In the genomic region with DNA sequence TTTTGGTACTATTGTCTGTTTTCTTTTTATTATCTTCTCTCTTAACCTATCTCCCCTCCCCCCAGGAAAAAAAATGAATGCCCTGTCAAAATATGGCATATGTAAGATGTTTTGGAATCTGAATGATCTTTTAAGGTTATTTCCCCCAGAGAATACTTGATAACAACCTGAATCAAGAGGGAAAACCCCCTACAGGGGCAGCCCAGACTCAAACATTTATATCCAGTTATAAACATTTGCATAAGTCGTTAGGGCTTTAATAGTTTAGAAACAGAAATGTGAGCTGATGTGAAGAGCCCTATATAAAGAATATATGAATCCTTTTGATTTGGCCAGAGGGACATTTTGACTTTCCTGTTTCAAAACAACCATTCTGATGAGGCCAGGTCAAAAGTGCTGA, we compare ENCODE assay signal across 26 cellular contexts.
DNase-seq lines count a peak whose midpoint lies in the region; ATAC-seq, FAIRE-seq and TF ChIP-seq lines count a peak whose summit lies in the region.
"Had no signal": no experiment of that assay in that cellular context is flagged by ENCODE, and none has a peak within 500 bp of the region (broad histone marks: within the 10 kb centered on the region; RNA-seq: fewer than 3 reads in every experiment).

No MANE protein-coding gene starts in this region.

- H3K27ac ChIP-seq in MM.1S (ENCODE audit: low read length) (peak overlapping the region; percentile 52; the same call in 1 of the 2 replicates), GM12878 (ENCODE audit: control insufficient read depth, insufficient read depth) (no peak overlapping the region)
- H3K27ac ChIP-seq: brain microvascular endothelial cell, heart right ventricle, thoracic aorta had no signal

- peak overlapping the region; percentile 52 for H3K27ac Mint-ChIP-seq in activated T-cell treated with anti-CD3 and anti-CD28 coated beads, Interleukin-2, amount 50 U/mL, for 72 hours
- H3K27ac Mint-ChIP-seq in stimulated activated naive B cell treated with anti-CD40 and anti-IgM and Interleukin-4, amounts not matched to agents 10 μg/mL and 1 μg/mL and 100 μg/mL, for 72 hours = peak overlapping the region; percentile 2
- H3K27ac Mint-ChIP-seq: activated T-helper 1 cell treated with anti-CD3 and anti-CD28 coated beads, Interleukin-12 subunit alpha, Interleukin-12 subunit beta, Interleukin-2, Interleukin-4 antibody, amounts not matched to agents 30 ng/mL and 10 ng/mL and 1 ng/mL, durations not matched to agents 14 hours and 24 hours and 36 hours had no signal

- H3K9me3 Mint-ChIP-seq in activated T-cell treated with anti-CD3 and anti-CD28 coated beads, Interleukin-2, amount 50 U/mL, for 72 hours = no peaks in the 10 kb centered on the region
- H3K9me3 Mint-ChIP-seq in stimulated activated naive B cell treated with anti-CD40 and anti-IgM and Interleukin-4, amounts not matched to agents 10 μg/mL and 1 μg/mL and 100 μg/mL, for 72 hours = peaks cover 0 to 4% of the 10 kb centered on the region in 2 donors
- H3K9me3 Mint-ChIP-seq: activated T-helper 1 cell treated with anti-CD3 and anti-CD28 coated beads, Interleukin-12 subunit alpha, Interleukin-12 subunit beta, Interleukin-2, Interleukin-4 antibody, amounts not matched to agents 30 ng/mL and 10 ng/mL and 1 ng/mL, durations not matched to agents 14 hours and 24 hours and 36 hours had no signal

- H4K20me1 ChIP-seq in MM.1S (ENCODE audit: insufficient read depth, low read length) (no peaks in the 10 kb centered on the region), GM12878 (ENCODE audit: control insufficient read depth, insufficient read depth) (no peaks in the 10 kb centered on the region)

- TF ChIP-seq EP300 in GM12878 (IDR thresholded peaks at IDR 0.05; ENCODE audit: borderline replicate concordance in 1 of 2, control insufficient read depth in 1 of 2, low read depth in 2 of 2, low read length in 2 of 2) = no peak

- RAD21 ChIA-PET in GM12878 (lab: Charles Lee; ENCODE audit: unreplicated experiment) = interaction anchor here (3.3 to 5.7 kb wide), 2 partner anchors 12 to 17 kb away, joined by 10 to 47 read pairs; no protein-coding TSS in a partner anchor

- no peak for DNase-seq in activated T-cell treated with anti-CD3 and anti-CD28 coated beads, Interleukin-2, amount 50 U/mL, for 72 hours
- no peak for DNase-seq in activated T-cell treated with anti-CD3 and anti-CD28 coated beads, Interleukin-2, amount 50 U/mL, for 48 hours
- DNase-seq in MM.1S (no peak), GM12878 (ENCODE audit: low read depth, low spot score) (no peak), NOMO-1 treated with dmso at 0.1 percent for 144 hours (lab: John Stamatoyannopoulos, UW; ENCODE audit: unreplicated experiment) (no peak), activated gamma-delta T cell treated with Interleukin-2 at 50 U/mL for 16 hours (no peak)
- DNase-seq in stimulated activated naive B cell treated with anti-CD40 and anti-IgM and Interleukin-4, amounts not matched to agents 10 μg/mL and 1 μg/mL and 100 μg/mL, for 72 hours = no peak
- DNase-seq: brain microvascular endothelial cell; effector memory CD4-positive, alpha-beta T cell; EL; foreskin fibroblast; heart right ventricle; left cardiac atrium; mesenchymal stem cell; NCI-H2081; PC-3; stimulated activated CD4-positive, alpha-beta T cell treated with anti-CD3 and anti-CD28 coated beads, Interleukin-2, amount 100 ng/mL, for 24 hours; T1000 had no signal

- H3K36me3 ChIP-seq in MM.1S (replicated peaks; ENCODE audit: insufficient read depth, low read length) (no peaks in the 10 kb centered on the region), GM12878 (ENCODE audit: control insufficient read depth in 2 of 2, insufficient read depth in 2 of 2, low read length in 1 of 2) (no peaks in the 10 kb centered on the region)
- H3K36me3 ChIP-seq: brain microvascular endothelial cell, heart right ventricle, thoracic aorta had no signal

- no peak overlapping the region for H3K4me3 ChIP-seq in MM.1S (ENCODE audit: low read length)
- no peak overlapping the region for H3K4me3 ChIP-seq in GM12878
- H3K4me3 ChIP-seq: heart right ventricle, smooth muscle cell, thoracic aorta had no signal

- no peak for TF ChIP-seq RAD21 in GM12878 (IDR thresholded peaks at IDR 0.05; ENCODE audit: insufficient read depth, low read depth, low read length)

- TF ChIP-seq CTCF in MM.1S (IDR thresholded peaks at IDR 0.05; ENCODE audit: low read length) (no peak), GM12878 (IDR thresholded peaks at IDR 0.05 in 2 of 3, conservative IDR thresholded peaks at IDR 0.05 in 1 of 3; ENCODE audit: control insufficient read depth in 2 of 3, extremely low read depth in 1 of 3, insufficient read depth in 1 of 3, low read depth in 3 of 3, low read length in 3 of 3) (no peak)

- no peaks in the 10 kb centered on the region for H3K36me3 Mint-ChIP-seq in activated T-cell treated with anti-CD3 and anti-CD28 coated beads, Interleukin-2, amount 50 U/mL, for 72 hours (ENCODE audit: insufficient read depth in 2 of 2)
- no peaks in the 10 kb centered on the region for H3K36me3 Mint-ChIP-seq in stimulated activated naive B cell treated with anti-CD40 and anti-IgM and Interleukin-4, amounts not matched to agents 10 μg/mL and 1 μg/mL and 100 μg/mL, for 72 hours

- BruUV-seq in GM12878 (replicated peaks; lab: Mats Ljungman, UMichigan) = no TSS peak

- no peaks in the 10 kb centered on the region for H3K9me2 ChIP-seq in MM.1S (replicated peaks; ENCODE audit: insufficient read depth, low read length)

- peak overlapping the region in 1 of 2 donors; percentile 9 for H3K4me3 Mint-ChIP-seq in activated T-cell treated with anti-CD3 and anti-CD28 coated beads, Interleukin-2, amount 50 U/mL, for 72 hours
- H3K4me3 Mint-ChIP-seq in stimulated activated naive B cell treated with anti-CD40 and anti-IgM and Interleukin-4, amounts not matched to agents 10 μg/mL and 1 μg/mL and 100 μg/mL, for 72 hours = peak overlapping the region; percentile 3 to 24
- H3K4me3 Mint-ChIP-seq: activated T-helper 1 cell treated with anti-CD3 and anti-CD28 coated beads, Interleukin-12 subunit alpha, Interleukin-12 subunit beta, Interleukin-2, Interleukin-4 antibody, amounts not matched to agents 30 ng/mL and 10 ng/mL and 1 ng/mL, durations not matched to agents 14 hours and 24 hours and 36 hours had no signal

- H2AFZ ChIP-seq in MM.1S (ENCODE audit: low read length) = no peak overlapping the region
- no peak overlapping the region for H2AFZ ChIP-seq in GM12878 (ENCODE audit: control insufficient read depth, low read depth, low read length)

- H3K4me2 ChIP-seq in MM.1S (ENCODE audit: low read depth, low read length) = peak overlapping the region; percentile 37; the same call in 1 of the 2 replicates
- H3K4me2 ChIP-seq in GM12878 (ENCODE audit: control insufficient read depth, insufficient read depth) = no peak overlapping the region
- H3K4me2 ChIP-seq: smooth muscle cell had no signal

- in situ Hi-C loops in GM12878 (cut with MboI) = loop anchor here (25.0 kb wide), 1 partner anchor 717 kb away; no protein-coding TSS in a partner anchor

- intact Hi-C loops in GM12878 (cut with micrococcal nuclease; ENCODE audit: unreplicated experiment) = no loop called here

- H3K4me1 ChIP-seq in MM.1S (ENCODE audit: low read length) = peaks cover 12% of the 10 kb centered on the region
- H3K4me1 ChIP-seq in GM12878 (ENCODE audit: control insufficient read depth, insufficient read depth, low read length) = peaks cover 4% of the 10 kb centered on the region; the same call in 1 of the 2 replicates

- H3F3A ChIP-seq in MM.1S (ENCODE audit: insufficient read depth, low read length) = no peaks in the 10 kb centered on the region

- CTCF ChIA-PET in GM12878 (lab: Yijun Ruan, JAX) = interaction anchor here (0.7 to 1.6 kb wide), 3 partner anchors 8 to 154 kb away, joined by 4 to 7 read pairs (median 4); no protein-coding TSS in a partner anchor

- WGBS in GM12878 (ENCODE audit: insufficient coverage, insufficient replicate concordance, low lambda C conversion rate, missing lambda C conversion rate) = 0% methylated on average over 1 of the region's 1 CpG

- no peaks in the 10 kb centered on the region for H3K79me2 ChIP-seq in MM.1S (ENCODE audit: low read length)
- no peaks in the 10 kb centered on the region for H3K79me2 ChIP-seq in GM12878 (ENCODE audit: control insufficient read depth, insufficient read depth, low read length)

- no peak for FAIRE-seq in GM12878 (lab: Jason Lieb, UNC)
- FAIRE-seq: GM19239, HepG2 had no signal

- SMC1A ChIA-PET in GM12878 (lab: Charles Lee; ENCODE audit: uncharacterized antibody, unreplicated experiment) = interaction anchor here (1.1 to 2.5 kb wide), 6 partner anchors 9 to 332 kb away, joined by 3 to 8 read pairs (median 6); no protein-coding TSS in a partner anchor

- TF ChIP-seq POLR2A in GM12878 (IDR thresholded peaks at IDR 0.05; ENCODE audit: low read depth, low read length) = no peak

- H3K9me3 ChIP-seq in MM.1S (replicated peaks; ENCODE audit: insufficient read depth, low read length) (no peaks in the 10 kb centered on the region), GM12878 (replicated peaks; ENCODE audit: control insufficient read depth, insufficient read depth, low read length) (no peaks in the 10 kb centered on the region)
- H3K9me3 ChIP-seq: thoracic aorta had no signal

- H3K27me3 ChIP-seq in MM.1S (replicated peaks; ENCODE audit: insufficient read depth, low read length) (no peaks in the 10 kb centered on the region), GM12878 (replicated peaks in 1 of 2; ENCODE audit: control insufficient read depth in 2 of 2, insufficient read depth in 2 of 2, low read length in 1 of 2) (no peaks in the 10 kb centered on the region; a peak in 1 of 4 replicates)
- H3K27me3 ChIP-seq: brain microvascular endothelial cell, heart right ventricle had no signal

- H3K9ac ChIP-seq in MM.1S (ENCODE audit: low read length) (no peak overlapping the region), GM12878 (ENCODE audit: control insufficient read depth, insufficient read depth, low read length) (no peak overlapping the region)

- no peaks in the 10 kb centered on the region for H3K27me3 Mint-ChIP-seq in activated T-cell treated with anti-CD3 and anti-CD28 coated beads, Interleukin-2, amount 50 U/mL, for 72 hours (ENCODE audit: low read depth)
- no peaks in the 10 kb centered on the region for H3K27me3 Mint-ChIP-seq in stimulated activated naive B cell treated with anti-CD40 and anti-IgM and Interleukin-4, amounts not matched to agents 10 μg/mL and 1 μg/mL and 100 μg/mL, for 72 hours

- no peak for ATAC-seq in activated T-cell treated with anti-CD3 and anti-CD28 coated beads, Interleukin-2, amount 50 U/mL, for 72 hours (replicated peaks in 1 of 2)
- ATAC-seq in GM12878 (peak; percentile 22; the same call in 1 of the 3 replicates), HG02970 (IDR thresholded peaks at IDR 0.05; ENCODE audit: low FRiP score, unreplicated experiment) (no peak)
- ATAC-seq in stimulated activated naive B cell treated with anti-CD40 and anti-IgM and Interleukin-4, amounts not matched to agents 10 μg/mL and 1 μg/mL and 100 μg/mL, for 72 hours (replicated peaks) = peak; percentile 58 to 72
- ATAC-seq: HCT116, HepG2, left cardiac atrium, PC-3, Right ventricle myocardium inferior had no signal

- POLR2A ChIA-PET in GM12878 (lab: Charles Lee) = no interaction called here

- peaks cover 34% of the 10 kb centered on the region for H3K4me1 Mint-ChIP-seq in activated T-cell treated with anti-CD3 and anti-CD28 coated beads, Interleukin-2, amount 50 U/mL, for 72 hours (ENCODE audit: low read depth)
- H3K4me1 Mint-ChIP-seq in stimulated activated naive B cell treated with anti-CD40 and anti-IgM and Interleukin-4, amounts not matched to agents 10 μg/mL and 1 μg/mL and 100 μg/mL, for 72 hours = peaks cover 46 to 72% of the 10 kb centered on the region in 2 donors

Comparison
In these comparisons a context has a peak if more than half of its experiments do, and no peak if none do; other contexts are left out.
1. ATAC-seq: peak in GM12878 (single experiment) and stimulated activated naive B cell treated with anti-CD40 and anti-IgM and Interleukin-4, amounts not matched to agents 10 μg/mL and 1 μg/mL and 100 μg/mL, for 72 hours (2 of 2); none in activated T-cell treated with anti-CD3 and anti-CD28 coated beads, Interleukin-2, amount 50 U/mL, for 72 hours (0 of 2) and HG02970 (single experiment).